27 cellular contexts compared by ENCODE assay signal in the genomic region with DNA sequence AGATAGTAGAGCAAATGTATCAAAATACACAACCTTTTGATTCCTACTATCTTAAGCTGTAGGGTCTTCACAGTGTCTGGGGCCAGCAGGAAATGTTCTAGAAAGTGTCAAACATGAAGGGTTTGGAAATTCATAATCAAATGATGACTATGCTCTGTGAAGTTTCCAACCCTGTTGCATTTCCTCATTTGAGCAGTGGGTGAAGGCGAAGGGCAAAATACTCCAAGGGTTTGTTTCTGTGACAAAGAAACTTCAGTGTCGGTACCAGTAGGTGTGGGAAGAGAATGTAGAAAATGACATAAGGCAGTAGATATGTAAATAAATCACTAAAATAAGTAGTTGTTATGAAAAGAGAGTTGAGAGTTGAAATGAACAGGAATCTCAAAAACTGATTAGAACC. TPM values are rescaled to one million over a fixed set of nuclear protein-coding genes. Genes with fewer than 3 reads are reported as not detected.
DNase-seq lines count a peak whose midpoint lies in the region; ATAC-seq, FAIRE-seq and TF ChIP-seq lines count a peak whose summit lies in the region.
"Had no signal": no experiment of that assay in that cellular context is flagged by ENCODE, and none has a peak within 500 bp of the region (broad histone marks: within the 10 kb centered on the region; RNA-seq: fewer than 3 reads in every experiment).

No MANE protein-coding gene starts in this region.

- CTCF ChIA-PET in GM12878 (lab: Yijun Ruan, JAX) (interaction anchor here (0.8 to 3.0 kb wide), 5 partner anchors 11 to 106 kb away, joined by 3 to 8 read pairs (median 3); a partner anchor contains a TSS), HepG2 (lab: Yijun Ruan, JAX; ENCODE audit: low intra/inter-chr PET ratio, low total read pairs) (no interaction called here)

- TF ChIP-seq POLR2A in GM12878 (IDR thresholded peaks at IDR 0.05; ENCODE audit: low read depth, low read length) (no peak), HepG2 (IDR thresholded peaks at IDR 0.05; ENCODE audit: insufficient read depth in 1 of 2, low read depth in 2 of 2, low read length in 2 of 2) (no peak)

- no peaks in the 10 kb centered on the region for H3K9me3 ChIP-seq in GM12878 (replicated peaks; ENCODE audit: control insufficient read depth, insufficient read depth, low read length)
- H3K9me3 ChIP-seq in HepG2 (ENCODE audit: low read length): no peaks in the 10 kb centered on the region
- no peaks in the 10 kb centered on the region for H3K9me3 ChIP-seq in pancreas
- H3K9me3 ChIP-seq: BLaER1 treated with 17β-estradiol and CSF1 and Interleukin-3, amounts not matched to agents 10 nM and 100 nM had no signal

- ATAC-seq in GM18868 (IDR thresholded peaks at IDR 0.05; ENCODE audit: unreplicated experiment) (peak; percentile 61), GM12878 (peak; percentile 38; the same call in 2 of the 3 replicates), HepG2 (no peak), pancreas (peak in 3 of 4 donors; percentile 18 to 40 (median 22))

- H4K20me1 ChIP-seq in GM12878 (ENCODE audit: control insufficient read depth, insufficient read depth) (no peaks in the 10 kb centered on the region), HepG2 (ENCODE audit: insufficient read depth, low read length) (no peaks in the 10 kb centered on the region)
- H4K20me1 ChIP-seq: BLaER1 treated with 17β-estradiol and CSF1 and Interleukin-3, amounts not matched to agents 10 nM and 100 nM had no signal

- RAD21 ChIA-PET in GM12878 (lab: Charles Lee; ENCODE audit: unreplicated experiment): no interaction called here

- H3K4me3 ChIP-seq in GM12878 (no peak overlapping the region), HepG2 (replicated peaks in 1 of 3; ENCODE audit: insufficient read depth in 1 of 3, low read depth in 2 of 3, low read length in 3 of 3) (no peak overlapping the region), pancreas (peak overlapping the region in 2 of 4 donors; percentile 19 to 20)
- H3K4me3 ChIP-seq: BLaER1 treated with 17β-estradiol and CSF1 and Interleukin-3, amounts not matched to agents 10 nM and 100 nM had no signal

- no peak for TF ChIP-seq CTCF in GM12878 (IDR thresholded peaks at IDR 0.05 in 2 of 3, conservative IDR thresholded peaks at IDR 0.05 in 1 of 3; ENCODE audit: control insufficient read depth in 2 of 3, extremely low read depth in 1 of 3, insufficient read depth in 1 of 3, low read depth in 3 of 3, low read length in 3 of 3)
- no peak for TF ChIP-seq CTCF in HepG2 (CRISPR knock-in tag; IDR thresholded peaks at IDR 0.05)
- no peak for TF ChIP-seq CTCF in pancreas (IDR thresholded peaks at IDR 0.05)

- intact Hi-C loops in GM12878 (cut with micrococcal nuclease; ENCODE audit: unreplicated experiment) (no loop called here), HepG2 (cut with micrococcal nuclease; ENCODE audit: unreplicated experiment) (no loop called here), pancreas (cut with DNase I) (no loop called here)

- H3K4me1 ChIP-seq in GM12878 (ENCODE audit: control insufficient read depth, insufficient read depth, low read length) (no peaks in the 10 kb centered on the region), HepG2 (ENCODE audit: insufficient read depth, low read length) (peaks cover 92% of the 10 kb centered on the region), pancreas (peaks cover 35 to 65% (median 51%) of the 10 kb centered on the region in 3 donors)
- H3K4me1 ChIP-seq: BLaER1 treated with 17β-estradiol and CSF1 and Interleukin-3, amounts not matched to agents 10 nM and 100 nM had no signal

- POLR2A ChIA-PET in GM12878 (lab: Charles Lee): no interaction called here
- POLR2A ChIA-PET in HepG2 (lab: Yijun Ruan, JAX): interaction anchor here (1.3 to 4.0 kb wide), 2 partner anchors 36 to 109 kb away, joined by 3 to 23 read pairs; a partner anchor contains a TSS

- H3K27me3 ChIP-seq in GM12878 (replicated peaks in 1 of 2; ENCODE audit: control insufficient read depth in 2 of 2, insufficient read depth in 2 of 2, low read length in 1 of 2): no peaks in the 10 kb centered on the region
- no peaks in the 10 kb centered on the region for H3K27me3 ChIP-seq in HepG2 (ENCODE audit: control insufficient read depth in 1 of 2, insufficient read depth in 2 of 2, low read length in 2 of 2)
- no peaks in the 10 kb centered on the region for H3K27me3 ChIP-seq in pancreas
- H3K27me3 ChIP-seq: BLaER1 treated with 17β-estradiol and CSF1 and Interleukin-3, amounts not matched to agents 10 nM and 100 nM had no signal

- TF ChIP-seq RAD21 in GM12878 (IDR thresholded peaks at IDR 0.05; ENCODE audit: insufficient read depth, low read depth, low read length) (no peak), HepG2 (CRISPR knock-in tag; IDR thresholded peaks at IDR 0.05) (no peak)

- H2AFZ ChIP-seq in GM12878 (ENCODE audit: control insufficient read depth, low read depth, low read length) (no peak overlapping the region), HepG2 (ENCODE audit: low read length) (no peak overlapping the region)

- H3K9ac ChIP-seq in GM12878 (ENCODE audit: control insufficient read depth, insufficient read depth, low read length) (no peak overlapping the region), HepG2 (ENCODE audit: insufficient read depth, low read depth, low read length) (no peak overlapping the region)
- H3K9ac ChIP-seq: BLaER1 treated with 17β-estradiol and CSF1 and Interleukin-3, amounts not matched to agents 10 nM and 100 nM had no signal

- TF ChIP-seq EP300 in GM12878 (IDR thresholded peaks at IDR 0.05; ENCODE audit: borderline replicate concordance in 1 of 2, control insufficient read depth in 1 of 2, low read depth in 2 of 2, low read length in 2 of 2): no peak
- TF ChIP-seq EP300 in HepG2 (IDR thresholded peaks at IDR 0.05; ENCODE audit: low read depth in 2 of 2, low read length in 2 of 2): no peak
- no peak for TF ChIP-seq EP300 in HepG2 (CRISPR knock-in tag; IDR thresholded peaks at IDR 0.05; ENCODE audit: borderline replicate concordance)

- no peak for DNase-seq in GM12878 (ENCODE audit: low read depth, low spot score)
- no peak for DNase-seq in HepG2 (ENCODE audit: low spot score)
- DNase-seq in pancreas: no peak
- DNase-seq in glomerular visceral epithelial cell (ENCODE audit: extremely low spot score): no peak
- DNase-seq in SHP77 (lab: John Stamatoyannopoulos, UW): no peak
- DNase-seq in activated naive CD4-positive, alpha-beta T cell treated with anti-CD3 and anti-CD28 coated beads, Interleukin-2, amount 50 U/mL, for 16 hours: no peak
- DNase-seq in 8988T: no peak
- DNase-seq: Caco-2; CD4-positive, alpha-beta memory T cell; DND-41; KG1; NCI-H1092 treated with DMSO at 0.1 percent for 48 hours; NCI-H1436 treated with DMSO at 0.1 percent for 48 hours; NCI-H2029; NCI-H2227 treated with DMSO at 0.1 percent for 48 hours; NCI-H510A; NCI-H748 treated with DMSO at 0.1 percent for 48 hours; NK-92 treated with Interleukin-12 subunit alpha and Interleukin-12 subunit beta, amount 100 ng/mL, for 24 hours had no signal

- FAIRE-seq in GM12878 (lab: Jason Lieb, UNC): no peak
- no peak for FAIRE-seq in HepG2 (lab: Jason Lieb, UNC)
- no peak for FAIRE-seq in pancreas (lab: Jason Lieb, UNC)
- FAIRE-seq: RCC 7860 had no signal

- no TSS peak for BruUV-seq in GM12878 (replicated peaks; lab: Mats Ljungman, UMichigan)
- no TSS peak for BruUV-seq in HepG2 (replicated peaks; lab: Mats Ljungman, UMichigan)

- SMC1A ChIA-PET in GM12878 (lab: Charles Lee; ENCODE audit: uncharacterized antibody, unreplicated experiment): interaction anchor here (1.4 to 2.0 kb wide), 3 partner anchors 11 to 35 kb away, joined by 3 to 6 read pairs (median 4); no protein-coding TSS in a partner anchor

- H3K27ac ChIP-seq in GM12878 (ENCODE audit: control insufficient read depth, insufficient read depth): no peak overlapping the region
- H3K27ac ChIP-seq in HepG2 (ENCODE audit: extremely low read length, insufficient read depth, low read length): peak overlapping the region; percentile 71
- H3K27ac ChIP-seq in pancreas: peak overlapping the region in 2 of 4 donors; percentile 66 to 82
- H3K27ac ChIP-seq: BLaER1 treated with 17β-estradiol and CSF1 and Interleukin-3, amounts not matched to agents 10 nM and 100 nM; HL-60 had no signal

- 25% methylated on average over 2 of the region's 2 CpGs for WGBS in GM12878 (ENCODE audit: insufficient coverage, insufficient replicate concordance, low lambda C conversion rate, missing lambda C conversion rate)
- 97% methylated on average over 2 of the region's 2 CpGs for WGBS in HepG2 (ENCODE audit: low lambda C conversion rate)
- 38 to 58% methylated on average over 2 of the region's 2 CpGs for WGBS in pancreas, 2 donors

- in situ Hi-C loops in GM12878 (cut with MboI) (no loop called here), HepG2 (cut with HindIII; ENCODE audit: extremely low pct_ligation_motif_present, low pct_unique_long_range_greater_than_20kb) (no loop called here)

- H3K79me2 ChIP-seq in GM12878 (ENCODE audit: control insufficient read depth, insufficient read depth, low read length) (no peaks in the 10 kb centered on the region), HepG2 (ENCODE audit: insufficient read depth, low read length) (no peaks in the 10 kb centered on the region)

- H3K4me2 ChIP-seq in GM12878 (ENCODE audit: control insufficient read depth, insufficient read depth) (no peak overlapping the region; the same call in 1 of the 2 replicates), HepG2 (ENCODE audit: low read depth, low read length) (no peak overlapping the region)
- H3K4me2 ChIP-seq: BLaER1 treated with 17β-estradiol and CSF1 and Interleukin-3, amounts not matched to agents 10 nM and 100 nM had no signal

- H3K36me3 ChIP-seq in GM12878 (ENCODE audit: control insufficient read depth in 2 of 2, insufficient read depth in 2 of 2, low read length in 1 of 2) (no peaks in the 10 kb centered on the region), HepG2 (replicated peaks in 1 of 2; ENCODE audit: control insufficient read depth in 1 of 2, insufficient read depth in 2 of 2, low read length in 2 of 2) (no peaks in the 10 kb centered on the region), pancreas (peaks cover 0 to 9% (median 0%) of the 10 kb centered on the region in 3 donors)
- H3K36me3 ChIP-seq: BLaER1 treated with 17β-estradiol and CSF1 and Interleukin-3, amounts not matched to agents 10 nM and 100 nM had no signal

RNA-seq across cellular contexts. Expression of a gene that starts 0.6 kb away (rescaled TPM):
- not detected in 2 replicates for total RNA-seq in GM12878 (2013; cell fraction: nucleolus; rRNA removed)
- total RNA-seq in GM12878 (2014; rRNA removed) (not detected in 2 replicates), GM12878 (2014; rRNA removed; fragmentation: Illumina TruSeq; extraction: Trizol) (not detected in 2 replicates), GM12878 (2021) (0.66 and 0.82 TPM in 2 replicates), HepG2 (2016; rRNA removed; fragmentation: Illumina TruSeq; extraction: Trizol) (0.97 and 1.1 TPM in 2 replicates), pancreas (100 to 1,000 TPM in 5 of 6 donors, 10 to 100 TPM in 1; 75.0 to 856 (median 264) TPM)
- polyA plus RNA-seq in GM12878 (2011; ENCODE audit: low read depth): not detected
- polyA plus RNA-seq in GM12878 (2011; rRNA removed) (0.04 and 0.09 TPM in 2 replicates), GM12878 (2014; fragmentation: Illumina TruSeq; extraction: Trizol) (not detected in 2 replicates), GM12878 (2014; fragmentation: Nextera tagmentation; extraction: Ambion mirVana) (not detected), GM12878 (2014; rRNA removed) (0.03 TPM in 1 of 2 replicates, not detected in the other), GM12878 (2016; fragmentation: Nextera tagmentation; extraction: Ambion mirVana) (not detected), HepG2 (2011; rRNA removed) (0.29 and 0.84 TPM in 2 replicates), pancreas (100 to 1,000 TPM; 301 to 593 TPM)
- polyA plus RNA-seq in GM12878 (2011; cell fraction: cytosol; rRNA removed): 0.10 and 0.13 TPM in 2 replicates
- not detected in 2 replicates for polyA plus RNA-seq in GM12878 (2011; cell fraction: nucleus; rRNA removed)
- polyA plus RNA-seq in GM12878 (2012): not detected in 2 replicates
- polyA minus RNA-seq in GM12878 (2011; rRNA and poly(A)+ RNA removed): 0.41 TPM in 1 of 2 replicates, not detected in the other
- polyA minus RNA-seq in GM12878 (2011; cell fraction: cytosol; rRNA and poly(A)+ RNA removed): not detected in 2 replicates
- polyA minus RNA-seq in GM12878 (2011; cell fraction: nucleus; rRNA and poly(A)+ RNA removed): not detected in 2 replicates
- 0.26 and 0.91 TPM in 2 replicates for total RNA-seq in HepG2 (2016; cell fraction: cytosol; rRNA removed; fragmentation: Illumina TruSeq; extraction: Trizol; ENCODE audit: low read depth)
- total RNA-seq in HepG2 (2016; cell fraction: insoluble cytoplasmic fraction; rRNA removed; fragmentation: Illumina TruSeq; extraction: Trizol): 0.48 and 0.97 TPM in 2 replicates
- total RNA-seq in HepG2 (2016; cell fraction: membrane; rRNA removed; fragmentation: Illumina TruSeq; extraction: Trizol): 0.86 and 0.90 TPM in 2 replicates
- 0.34 and 0.56 TPM in 2 replicates for total RNA-seq in HepG2 (2016; cell fraction: nucleus; rRNA removed; fragmentation: Illumina TruSeq; extraction: Trizol)
- 0.74 and 0.91 TPM in 2 replicates for polyA plus RNA-seq in HepG2 (2011; cell fraction: cytosol; rRNA removed)
- 0.39 and 0.48 TPM in 2 replicates for polyA plus RNA-seq in HepG2 (2011; cell fraction: nucleus; rRNA removed)
- 2.4 TPM in 2 replicates for polyA plus RNA-seq in HepG2 (2012)
- 0.50 and 0.58 TPM in 2 replicates for polyA plus RNA-seq in HepG2 (2016; cell fraction: cytosol; fragmentation: Illumina TruSeq; extraction: Trizol; ENCODE audit: low read depth)
- 0.89 and 1.8 TPM in 2 replicates for polyA plus RNA-seq in HepG2 (2016; cell fraction: insoluble cytoplasmic fraction; fragmentation: Illumina TruSeq; extraction: Trizol; ENCODE audit: low read depth)
- 0.68 and 0.76 TPM in 2 replicates for polyA plus RNA-seq in HepG2 (2016; cell fraction: membrane; fragmentation: Illumina TruSeq; extraction: Trizol; ENCODE audit: low read depth)
- 0.57 and 0.68 TPM in 2 replicates for polyA plus RNA-seq in HepG2 (2016; cell fraction: nucleus; fragmentation: Illumina TruSeq; extraction: Trizol; ENCODE audit: insufficient read depth, low read depth)
- 0.78 TPM in 1 of 2 replicates, not detected in the other for polyA minus RNA-seq in HepG2 (2011; rRNA and poly(A)+ RNA removed; ENCODE audit: low replicate concordance)
- polyA minus RNA-seq in HepG2 (2011; cell fraction: cytosol; rRNA and poly(A)+ RNA removed): 0.53 and 0.59 TPM in 2 replicates
- 0.26 TPM in 1 of 2 replicates, not detected in the other for polyA minus RNA-seq in HepG2 (2011; cell fraction: nucleus; rRNA and poly(A)+ RNA removed)
- total RNA-seq: CD4-positive, alpha-beta memory T cell; H4; HT-29; OCI-LY7; SK-MEL-5 had no signal
- polyA plus RNA-seq: CD4-positive, alpha-beta memory T cell had no signal

RNA-seq across cellular contexts. Expression of a gene that starts 36.3 kb away (rescaled TPM):
- total RNA-seq in GM12878 (2013; cell fraction: nucleolus; rRNA removed): 36.4 and 37.2 TPM in 2 replicates
- total RNA-seq in GM12878 (2014; rRNA removed) (7.9 and 9.8 TPM in 2 replicates), GM12878 (2014; rRNA removed; fragmentation: Illumina TruSeq; extraction: Trizol) (12.2 and 12.3 TPM in 2 replicates), GM12878 (2021) (8.7 and 9.6 TPM in 2 replicates), HepG2 (2016; rRNA removed; fragmentation: Illumina TruSeq; extraction: Trizol) (50.0 and 65.4 TPM in 2 replicates), pancreas (10 to 100 TPM; 11.3 to 29.1 (median 19.7) TPM)
- 3.8 TPM for polyA plus RNA-seq in GM12878 (2011; ENCODE audit: low read depth)
- polyA plus RNA-seq in GM12878 (2011; rRNA removed) (8.6 and 13.7 TPM in 2 replicates), GM12878 (2014; fragmentation: Illumina TruSeq; extraction: Trizol) (10.7 and 12.6 TPM in 2 replicates), GM12878 (2014; fragmentation: Nextera tagmentation; extraction: Ambion mirVana) (1 to 10 TPM; 3.1 to 3.6 TPM), GM12878 (2014; rRNA removed) (5.8 and 6.9 TPM in 2 replicates), GM12878 (2016; fragmentation: Nextera tagmentation; extraction: Ambion mirVana) (1 to 10 TPM; 5.1 to 5.2 TPM), HepG2 (2011; rRNA removed) (7.9 and 8.4 TPM in 2 replicates), pancreas (10 to 100 TPM; 16.1 to 19.1 TPM)
- polyA plus RNA-seq in GM12878 (2011; cell fraction: cytosol; rRNA removed): 2.6 and 3.6 TPM in 2 replicates
- polyA plus RNA-seq in GM12878 (2011; cell fraction: nucleus; rRNA removed): 9.2 and 10.7 TPM in 2 replicates
- 6.3 and 8.4 TPM in 2 replicates for polyA plus RNA-seq in GM12878 (2012)
- polyA minus RNA-seq in GM12878 (2011; rRNA and poly(A)+ RNA removed): 6.4 and 10.8 TPM in 2 replicates
- 2.7 and 3.2 TPM in 2 replicates for polyA minus RNA-seq in GM12878 (2011; cell fraction: cytosol; rRNA and poly(A)+ RNA removed)
- 11.7 and 14.7 TPM in 2 replicates for polyA minus RNA-seq in GM12878 (2011; cell fraction: nucleus; rRNA and poly(A)+ RNA removed)
- total RNA-seq in HepG2 (2016; cell fraction: cytosol; rRNA removed; fragmentation: Illumina TruSeq; extraction: Trizol; ENCODE audit: low read depth): 8.6 and 10.3 TPM in 2 replicates
- total RNA-seq in HepG2 (2016; cell fraction: insoluble cytoplasmic fraction; rRNA removed; fragmentation: Illumina TruSeq; extraction: Trizol): 48.2 and 65.9 TPM in 2 replicates
- 33.1 and 39.4 TPM in 2 replicates for total RNA-seq in HepG2 (2016; cell fraction: membrane; rRNA removed; fragmentation: Illumina TruSeq; extraction: Trizol)
- total RNA-seq in HepG2 (2016; cell fraction: nucleus; rRNA removed; fragmentation: Illumina TruSeq; extraction: Trizol): 46.2 and 50.3 TPM in 2 replicates
- polyA plus RNA-seq in HepG2 (2011; cell fraction: cytosol; rRNA removed): 2.8 and 5.5 TPM in 2 replicates
- 11.7 and 16.1 TPM in 2 replicates for polyA plus RNA-seq in HepG2 (2011; cell fraction: nucleus; rRNA removed)
- polyA plus RNA-seq in HepG2 (2012): 23.9 and 31.6 TPM in 2 replicates
- 3.4 and 3.7 TPM in 2 replicates for polyA plus RNA-seq in HepG2 (2016; cell fraction: cytosol; fragmentation: Illumina TruSeq; extraction: Trizol; ENCODE audit: low read depth)
- polyA plus RNA-seq in HepG2 (2016; cell fraction: insoluble cytoplasmic fraction; fragmentation: Illumina TruSeq; extraction: Trizol; ENCODE audit: low read depth): 40.8 and 42.4 TPM in 2 replicates
- 12.9 and 13.9 TPM in 2 replicates for polyA plus RNA-seq in HepG2 (2016; cell fraction: membrane; fragmentation: Illumina TruSeq; extraction: Trizol; ENCODE audit: low read depth)
- polyA plus RNA-seq in HepG2 (2016; cell fraction: nucleus; fragmentation: Illumina TruSeq; extraction: Trizol; ENCODE audit: insufficient read depth, low read depth): 52.8 and 60.4 TPM in 2 replicates
- 2.2 and 6.6 TPM in 2 replicates for polyA minus RNA-seq in HepG2 (2011; rRNA and poly(A)+ RNA removed; ENCODE audit: low replicate concordance)
- 10.9 and 12.4 TPM in 2 replicates for polyA minus RNA-seq in HepG2 (2011; cell fraction: cytosol; rRNA and poly(A)+ RNA removed)
- polyA minus RNA-seq in HepG2 (2011; cell fraction: nucleus; rRNA and poly(A)+ RNA removed): 77.9 and 116 TPM in 2 replicates

RNA-seq across cellular contexts. Expression of a gene that starts 36.6 kb away (rescaled TPM):
- total RNA-seq in GM12878 (2013; cell fraction: nucleolus; rRNA removed): 21.4 and 24.7 TPM in 2 replicates
- total RNA-seq in GM12878 (2014; rRNA removed) (18.2 and 22.0 TPM in 2 replicates), GM12878 (2014; rRNA removed; fragmentation: Illumina TruSeq; extraction: Trizol) (25.2 and 25.7 TPM in 2 replicates), GM12878 (2021) (12.8 and 13.5 TPM in 2 replicates), HepG2 (2016; rRNA removed; fragmentation: Illumina TruSeq; extraction: Trizol) (70.0 and 107 TPM in 2 replicates), pancreas (1 to 10 TPM; 3.7 to 6.9 (median 6.4) TPM)
- 8.9 TPM for polyA plus RNA-seq in GM12878 (2011; ENCODE audit: low read depth)
- polyA plus RNA-seq in GM12878 (2011; rRNA removed) (30.0 and 42.8 TPM in 2 replicates), GM12878 (2014; fragmentation: Illumina TruSeq; extraction: Trizol) (25.7 and 29.6 TPM in 2 replicates), GM12878 (2014; fragmentation: Nextera tagmentation; extraction: Ambion mirVana) (10 to 100 TPM; 50.3 to 79.4 TPM), GM12878 (2014; rRNA removed) (13.8 and 14.1 TPM in 2 replicates), GM12878 (2016; fragmentation: Nextera tagmentation; extraction: Ambion mirVana) (10 to 100 TPM; 33.9 to 34.8 TPM), HepG2 (2011; rRNA removed) (30.0 and 37.1 TPM in 2 replicates), pancreas (1 to 10 TPM; 4.8 to 8.4 TPM)
- 7.8 and 11.4 TPM in 2 replicates for polyA plus RNA-seq in GM12878 (2011; cell fraction: cytosol; rRNA removed)
- 8.9 and 9.2 TPM in 2 replicates for polyA plus RNA-seq in GM12878 (2011; cell fraction: nucleus; rRNA removed)
- 8.2 and 10.1 TPM in 2 replicates for polyA plus RNA-seq in GM12878 (2012)
- polyA minus RNA-seq in GM12878 (2011; rRNA and poly(A)+ RNA removed): 3.5 and 5.4 TPM in 2 replicates
- 2.0 and 3.1 TPM in 2 replicates for polyA minus RNA-seq in GM12878 (2011; cell fraction: cytosol; rRNA and poly(A)+ RNA removed)
- polyA minus RNA-seq in GM12878 (2011; cell fraction: nucleus; rRNA and poly(A)+ RNA removed): 4.8 and 5.7 TPM in 2 replicates
- total RNA-seq in HepG2 (2016; cell fraction: cytosol; rRNA removed; fragmentation: Illumina TruSeq; extraction: Trizol; ENCODE audit: low read depth): 21.0 and 24.1 TPM in 2 replicates
- 68.9 and 116 TPM in 2 replicates for total RNA-seq in HepG2 (2016; cell fraction: insoluble cytoplasmic fraction; rRNA removed; fragmentation: Illumina TruSeq; extraction: Trizol)
- 28.1 and 35.5 TPM in 2 replicates for total RNA-seq in HepG2 (2016; cell fraction: membrane; rRNA removed; fragmentation: Illumina TruSeq; extraction: Trizol)
- 39.6 and 40.3 TPM in 2 replicates for total RNA-seq in HepG2 (2016; cell fraction: nucleus; rRNA removed; fragmentation: Illumina TruSeq; extraction: Trizol)
- polyA plus RNA-seq in HepG2 (2011; cell fraction: cytosol; rRNA removed): 12.7 and 22.1 TPM in 2 replicates
- polyA plus RNA-seq in HepG2 (2011; cell fraction: nucleus; rRNA removed): 6.3 and 8.8 TPM in 2 replicates
- polyA plus RNA-seq in HepG2 (2012): 35.5 and 51.6 TPM in 2 replicates
- 9.9 and 11.7 TPM in 2 replicates for polyA plus RNA-seq in HepG2 (2016; cell fraction: cytosol; fragmentation: Illumina TruSeq; extraction: Trizol; ENCODE audit: low read depth)
- 93.2 and 105 TPM in 2 replicates for polyA plus RNA-seq in HepG2 (2016; cell fraction: insoluble cytoplasmic fraction; fragmentation: Illumina TruSeq; extraction: Trizol; ENCODE audit: low read depth)
- 17.3 and 19.1 TPM in 2 replicates for polyA plus RNA-seq in HepG2 (2016; cell fraction: membrane; fragmentation: Illumina TruSeq; extraction: Trizol; ENCODE audit: low read depth)
- 41.9 and 44.2 TPM in 2 replicates for polyA plus RNA-seq in HepG2 (2016; cell fraction: nucleus; fragmentation: Illumina TruSeq; extraction: Trizol; ENCODE audit: insufficient read depth, low read depth)
- 2.7 and 4.1 TPM in 2 replicates for polyA minus RNA-seq in HepG2 (2011; rRNA and poly(A)+ RNA removed; ENCODE audit: low replicate concordance)
- 6.6 and 7.6 TPM in 2 replicates for polyA minus RNA-seq in HepG2 (2011; cell fraction: cytosol; rRNA and poly(A)+ RNA removed)
- polyA minus RNA-seq in HepG2 (2011; cell fraction: nucleus; rRNA and poly(A)+ RNA removed): 36.7 and 38.1 TPM in 2 replicates

RNA-seq across cellular contexts. Expression of a gene that starts 50.2 kb away (rescaled TPM):
- total RNA-seq in GM12878 (2013; cell fraction: nucleolus; rRNA removed): not detected in 2 replicates
- total RNA-seq in GM12878 (2014; rRNA removed): 0.06 TPM in 1 of 2 replicates, not detected in the other
- 0.04 and 0.05 TPM in 2 replicates for total RNA-seq in GM12878 (2014; rRNA removed; fragmentation: Illumina TruSeq; extraction: Trizol)
- total RNA-seq in GM12878 (2021): 0.16 and 0.26 TPM in 2 replicates
- not detected for polyA plus RNA-seq in GM12878 (2011; ENCODE audit: low read depth)
- 0.04 and 0.05 TPM in 2 replicates for polyA plus RNA-seq in GM12878 (2011; rRNA removed)
- not detected in 2 replicates for polyA plus RNA-seq in GM12878 (2011; cell fraction: cytosol; rRNA removed)
- 0.06 and 0.12 TPM in 2 replicates for polyA plus RNA-seq in GM12878 (2011; cell fraction: nucleus; rRNA removed)
- polyA plus RNA-seq in GM12878 (2012): not detected in 2 replicates
- 0.06 and 0.08 TPM in 2 replicates for polyA plus RNA-seq in GM12878 (2014; fragmentation: Illumina TruSeq; extraction: Trizol)
- polyA plus RNA-seq in GM12878 (2014; fragmentation: Nextera tagmentation; extraction: Ambion mirVana): under 1 TPM; 0.02 to 0.10 TPM
- 0.08 and 0.10 TPM in 2 replicates for polyA plus RNA-seq in GM12878 (2014; rRNA removed)
- not detected for polyA plus RNA-seq in GM12878 (2016; fragmentation: Nextera tagmentation; extraction: Ambion mirVana)
- polyA minus RNA-seq in GM12878 (2011; rRNA and poly(A)+ RNA removed): 0.15 TPM in 1 of 2 replicates, not detected in the other
- polyA minus RNA-seq in GM12878 (2011; cell fraction: cytosol; rRNA and poly(A)+ RNA removed): not detected in 2 replicates
- polyA minus RNA-seq in GM12878 (2011; cell fraction: nucleus; rRNA and poly(A)+ RNA removed): not detected in 2 replicates
- total RNA-seq in HepG2 (2016; rRNA removed; fragmentation: Illumina TruSeq; extraction: Trizol): 0.71 and 1.0 TPM in 2 replicates
- 0.20 and 0.26 TPM in 2 replicates for total RNA-seq in HepG2 (2016; cell fraction: cytosol; rRNA removed; fragmentation: Illumina TruSeq; extraction: Trizol; ENCODE audit: low read depth)
- total RNA-seq in HepG2 (2016; cell fraction: insoluble cytoplasmic fraction; rRNA removed; fragmentation: Illumina TruSeq; extraction: Trizol): 0.45 and 0.77 TPM in 2 replicates
- total RNA-seq in HepG2 (2016; cell fraction: membrane; rRNA removed; fragmentation: Illumina TruSeq; extraction: Trizol): 0.34 and 0.56 TPM in 2 replicates
- 0.78 and 0.97 TPM in 2 replicates for total RNA-seq in HepG2 (2016; cell fraction: nucleus; rRNA removed; fragmentation: Illumina TruSeq; extraction: Trizol)
- 7.9 and 11.2 TPM in 2 replicates for polyA plus RNA-seq in HepG2 (2011; rRNA removed)
- 3.9 and 10.6 TPM in 2 replicates for polyA plus RNA-seq in HepG2 (2011; cell fraction: cytosol; rRNA removed)
- 4.2 and 7.6 TPM in 2 replicates for polyA plus RNA-seq in HepG2 (2011; cell fraction: nucleus; rRNA removed)
- 26.8 and 34.2 TPM in 2 replicates for polyA plus RNA-seq in HepG2 (2012)
- 0.07 and 0.18 TPM in 2 replicates for polyA plus RNA-seq in HepG2 (2016; cell fraction: cytosol; fragmentation: Illumina TruSeq; extraction: Trizol; ENCODE audit: low read depth)
- 0.80 and 0.87 TPM in 2 replicates for polyA plus RNA-seq in HepG2 (2016; cell fraction: insoluble cytoplasmic fraction; fragmentation: Illumina TruSeq; extraction: Trizol; ENCODE audit: low read depth)
- polyA plus RNA-seq in HepG2 (2016; cell fraction: membrane; fragmentation: Illumina TruSeq; extraction: Trizol; ENCODE audit: low read depth): 0.22 and 0.24 TPM in 2 replicates
- 1.4 and 1.7 TPM in 2 replicates for polyA plus RNA-seq in HepG2 (2016; cell fraction: nucleus; fragmentation: Illumina TruSeq; extraction: Trizol; ENCODE audit: insufficient read depth, low read depth)
- polyA minus RNA-seq in HepG2 (2011; rRNA and poly(A)+ RNA removed; ENCODE audit: low replicate concordance): 0.05 and 7.3 TPM in 2 replicates
- polyA minus RNA-seq in HepG2 (2011; cell fraction: cytosol; rRNA and poly(A)+ RNA removed): 5.0 and 10.0 TPM in 2 replicates
- polyA minus RNA-seq in HepG2 (2011; cell fraction: nucleus; rRNA and poly(A)+ RNA removed): 7.6 and 12.8 TPM in 2 replicates
- 10 to 100 TPM in 1 of 6 donors, 1 to 10 TPM in 4, under 1 TPM in 1; 0.43 to 13.9 (median 1.5) TPM for total RNA-seq in pancreas
- 1 to 10 TPM; 1.4 to 2.0 TPM for polyA plus RNA-seq in pancreas
- total RNA-seq: H4, Right ventricle myocardium inferior had no signal

Comparison
In these comparisons a context has a peak if more than half of its experiments do, and no peak if none do; other contexts are left out.
1. RNA of a gene that starts 0.6 kb away (total RNA-seq): 75.0 to 856 TPM in pancreas; 0.26 to 1.1 TPM in HepG2 and 0.66 to 0.82 TPM in GM12878; every median in the first group is over 10 times any median in the second.